8 cellular contexts compared by ENCODE assay signal in the genomic region with DNA sequence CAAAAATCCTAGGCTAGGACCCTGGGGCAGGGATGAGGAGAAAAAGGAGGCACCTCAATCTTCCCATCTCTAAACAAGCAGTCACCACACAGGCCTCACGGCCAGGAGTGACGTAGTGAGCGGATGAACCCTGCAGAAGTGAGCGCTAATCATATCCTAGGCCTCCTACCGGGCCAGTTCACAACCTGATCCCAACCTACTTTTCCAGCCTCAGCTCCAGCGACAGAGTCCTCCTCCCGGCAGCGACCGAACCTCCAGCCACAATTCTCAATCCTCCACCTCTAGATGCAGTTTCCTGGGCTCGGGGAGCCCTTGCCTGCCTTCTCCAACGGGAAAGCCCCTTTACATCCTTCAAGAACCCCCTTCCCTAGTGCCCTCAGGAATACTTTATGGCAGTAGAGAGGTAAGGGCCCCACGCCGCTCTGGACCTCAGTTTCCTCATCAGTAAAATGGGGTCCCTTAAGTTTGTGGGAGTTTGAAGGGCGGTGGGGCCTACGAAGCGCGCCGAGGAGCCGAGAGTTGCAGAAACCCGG. TPM values are rescaled to one million over a fixed set of nuclear protein-coding genes. Genes with fewer than 3 reads are reported as not detected.
DNase-seq lines count a peak whose midpoint lies in the region; ATAC-seq and TF ChIP-seq lines count a peak whose summit lies in the region.

No MANE protein-coding gene starts in this region.

- H3K4me3 ChIP-seq in epithelial cell of esophagus (ENCODE audit: low read length), result peak overlapping the region; percentile 91

- CTCF ChIA-PET in T-cell (lab: Charles Lee), result interaction anchor here in 1 of 2 donors (1.4 kb wide), 1 partner anchor 38 kb away, joined by 3 read pairs; no protein-coding TSS in a partner anchor

- peak overlapping the region; percentile 92 to 94 (median 94) for H3K4me3 Mint-ChIP-seq in T-cell
- peak overlapping the region; percentile 94 for H3K4me3 Mint-ChIP-seq in nephron progenitor cell

- H3K36me3 Mint-ChIP-seq in T-cell, result peaks cover 3% of the 10 kb centered on the region
- H3K36me3 Mint-ChIP-seq in nephron progenitor cell (ENCODE audit: low read depth), result peaks cover 12% of the 10 kb centered on the region

- peak overlapping the region; percentile 93 to 94 for H3K27ac Mint-ChIP-seq in T-cell
- peak overlapping the region; percentile 91 for H3K27ac Mint-ChIP-seq in nephron progenitor cell

- TF ChIP-seq CTCF in epithelial cell of esophagus (IDR thresholded peaks at IDR 0.05; ENCODE audit: insufficient read depth, low read depth, low read length, missing control alignments) (no peak), nephron progenitor cell (IDR thresholded peaks at IDR 0.05) (no peak)

- POLR2A ChIA-PET in T-cell (lab: Charles Lee), result no interaction called here

- DNase-seq in DMS 273 (lab: John Stamatoyannopoulos, UW; ENCODE audit: unreplicated experiment), result peak; percentile 66
- peak in 5 of 34 experiments; percentile 12 to 28 (median 15) for DNase-seq in T-cell
- DNase-seq in epithelial cell of esophagus (ENCODE audit: low read depth), result peak; percentile 57
- peak; percentile 23 for DNase-seq in nephron progenitor cell
- DNase-seq in T-helper 9 cell, result no peak

- H3K27me3 Mint-ChIP-seq in T-cell (no peaks in the 10 kb centered on the region), nephron progenitor cell (ENCODE audit: low read depth, poor library complexity) (peaks cover 3% of the 10 kb centered on the region)

- H3K4me1 Mint-ChIP-seq in T-cell (peaks cover 37 to 44% (median 39%) of the 10 kb centered on the region in 3 donors), nephron progenitor cell (peaks cover 32% of the 10 kb centered on the region)

- peak; percentile 3 for ATAC-seq in HG03196 (IDR thresholded peaks at IDR 0.05; ENCODE audit: unreplicated experiment)
- no peak for ATAC-seq in T-cell (replicated peaks in 1 of 4)
- no peak for ATAC-seq in HG03378 (IDR thresholded peaks at IDR 0.05; ENCODE audit: unreplicated experiment)
- no peak for ATAC-seq in HG03469 (IDR thresholded peaks at IDR 0.05; ENCODE audit: unreplicated experiment)

- H3K9me3 Mint-ChIP-seq in T-cell (no peaks in the 10 kb centered on the region), nephron progenitor cell (no peaks in the 10 kb centered on the region)

RNA-seq across cellular contexts. Expression of gene ZNF668, which starts 1.4 kb away (rescaled TPM):
- total RNA-seq in T-cell, result 10 to 100 TPM; 12.3 to 14.4 (median 14.3) TPM

RNA-seq across cellular contexts. Expression of gene ZNF646, which starts 1.6 kb away (rescaled TPM):
- total RNA-seq in T-cell, result 10 to 100 TPM; 21.1 to 47.7 (median 44.1) TPM

RNA-seq across cellular contexts. Expression of gene PRSS53, which starts 16.1 kb away (rescaled TPM):
- 10 to 100 TPM in 3 of 5 donors, 1 to 10 TPM in 2; 4.5 to 15.3 (median 13.1) TPM for total RNA-seq in T-cell

RNA-seq across cellular contexts. Expression of gene VKORC1, which starts 22.0 kb away (rescaled TPM):
- 10 to 100 TPM; 31.8 to 66.4 (median 56.9) TPM for total RNA-seq in T-cell

RNA-seq across cellular contexts. Expression of gene BCKDK, which starts 35.6 kb away (rescaled TPM):
- 10 to 100 TPM in 3 of 5 donors, 1 to 10 TPM in 2; 7.6 to 21.3 (median 19.3) TPM for total RNA-seq in T-cell
